ENCODE assay signal across 16 cellular contexts in genomic region chr7:137462847-137463246, GRCh38.
DNase-seq lines count a peak whose midpoint lies in the region; ATAC-seq, FAIRE-seq and TF ChIP-seq lines count a peak whose summit lies in the region.
"Had no signal": no experiment of that assay in that cellular context is flagged by ENCODE, and none has a peak within 500 bp of the region (broad histone marks: within the 10 kb centered on the region; RNA-seq: fewer than 3 reads in every experiment).

No MANE protein-coding gene starts in this region.

- TF ChIP-seq RAD21 in IMR-90 (IDR thresholded peaks at IDR 0.05; ENCODE audit: low read length), result no peak

- H3K56ac ChIP-seq in IMR-90 (ENCODE audit: extremely low read depth, insufficient read depth, low read length), result no peak overlapping the region

- H2BK20ac ChIP-seq in IMR-90 (ENCODE audit: low read depth, low read length), result peak overlapping the region; percentile 91

- H3K4me3 ChIP-seq in IMR-90 (ENCODE audit: insufficient read depth, low read depth, low read length) (no peak overlapping the region), bronchial epithelial cell (ENCODE audit: low read depth, low read length) (no peak overlapping the region), smooth muscle cell (no peak overlapping the region)

- H3K9me3 Mint-ChIP-seq in effector memory CD8-positive, alpha-beta T cell, result no peaks in the 10 kb centered on the region
- H3K9me3 Mint-ChIP-seq: H9 had no signal

- peak overlapping the region; percentile 60 for H2BK15ac ChIP-seq in IMR-90 (ENCODE audit: low read depth, low read length)

- H3K9me1 ChIP-seq in IMR-90 (ENCODE audit: insufficient read depth, low read length), result peaks cover 7% of the 10 kb centered on the region; the same call in 1 of the 2 replicates

- no peaks in the 10 kb centered on the region; the same call in 1 of the 2 replicates for H3K9me3 ChIP-seq in IMR-90 (ENCODE audit: control insufficient read depth, insufficient read depth, low read length)
- H3K9me3 ChIP-seq in smooth muscle cell (replicated peaks; ENCODE audit: low read depth), result no peaks in the 10 kb centered on the region

- TF ChIP-seq CTCF in IMR-90 (conservative IDR thresholded peaks at IDR 0.05; ENCODE audit: low read depth, low read length) (no peak), bronchial epithelial cell (IDR thresholded peaks at IDR 0.05; ENCODE audit: insufficient read depth, low read length, severe bottlenecking) (no peak), smooth muscle cell (IDR thresholded peaks at IDR 0.05; ENCODE audit: borderline replicate concordance, insufficient read depth, poor library complexity, severe bottlenecking) (no peak)

- in situ Hi-C loops in IMR-90 (cut with MboI; ENCODE audit: low sequenced_read_pairs), result no loop called here

- intact Hi-C loops in IMR-90 (cut with micrococcal nuclease), result no loop called here
- intact Hi-C loops in sciatic nerve (cut with DNase I), result loop anchor here (5.0 kb wide), 1 partner anchor 1066 kb away; no protein-coding TSS in a partner anchor

- POLR2A ChIA-PET in IMR-90 (lab: Charles Lee; ENCODE audit: unreplicated experiment), result no interaction called here

- peak; percentile 58 for ATAC-seq in GM18870 (IDR thresholded peaks at IDR 0.05; ENCODE audit: unreplicated experiment)
- no peak for ATAC-seq in IMR-90 (ENCODE audit: low read depth)
- no peak for ATAC-seq in sciatic nerve
- ATAC-seq in effector memory CD8-positive, alpha-beta T cell (replicated peaks), result no peak
- ATAC-seq in HG02571 (IDR thresholded peaks at IDR 0.05; ENCODE audit: unreplicated experiment), result no peak
- ATAC-seq: PC-3 had no signal

- H3K9ac ChIP-seq in IMR-90 (ENCODE audit: low read depth, low read length), result no peak overlapping the region
- no peak overlapping the region for H3K9ac ChIP-seq in smooth muscle cell (ENCODE audit: low read depth)

- WGBS in IMR-90 (ENCODE audit: extremely low coverage in 2 of 2, insufficient read length in 1 of 2), 2 experiments, result 100% methylated on average over 1 of the region's 5 CpGs; no CpG with 5 or more reads in 1 of the 2 experiments
- WGBS in smooth muscle cell (ENCODE audit: low lambda C conversion rate), result 93% methylated on average over 5 of the region's 5 CpGs

- H4K5ac ChIP-seq in IMR-90 (ENCODE audit: low read depth, low read length), result peak overlapping the region; percentile 52

- H4K20me1 ChIP-seq in IMR-90 (ENCODE audit: insufficient read depth, low read length) (no peaks in the 10 kb centered on the region), smooth muscle cell (ENCODE audit: low read depth) (no peaks in the 10 kb centered on the region)

- H3K36me3 Mint-ChIP-seq in effector memory CD8-positive, alpha-beta T cell (ENCODE audit: insufficient read depth), result no peaks in the 10 kb centered on the region

- FAIRE-seq in bronchial epithelial cell (lab: Jason Lieb, UNC), result peak; percentile 50
- FAIRE-seq: HTR-8/SVneo had no signal

- H3K14ac ChIP-seq in IMR-90 (replicated peaks; ENCODE audit: low read depth, low read length), result peak overlapping the region; percentile 60

- H4K91ac ChIP-seq in IMR-90 (ENCODE audit: insufficient read depth, low read depth, low read length), result peak overlapping the region; percentile 78

- H2AK9ac ChIP-seq in IMR-90 (replicated peaks; ENCODE audit: low read depth, low read length, poor library complexity), result no peak overlapping the region

- H3K4me1 Mint-ChIP-seq in effector memory CD8-positive, alpha-beta T cell (ENCODE audit: low read depth in 2 of 2), result no peaks in the 10 kb centered on the region
- H3K4me1 Mint-ChIP-seq: H9 had no signal

- peak overlapping the region; percentile 78 for H2BK120ac ChIP-seq in IMR-90 (ENCODE audit: low read depth, low read length)

- no peaks in the 10 kb centered on the region for H3K27me3 ChIP-seq in IMR-90 (ENCODE audit: control insufficient read depth, insufficient read depth, low read length)
- no peaks in the 10 kb centered on the region for H3K27me3 ChIP-seq in bronchial epithelial cell (ENCODE audit: control insufficient read depth, insufficient read depth, low read length)
- no peaks in the 10 kb centered on the region for H3K27me3 ChIP-seq in smooth muscle cell (ENCODE audit: low read depth)

- no peaks in the 10 kb centered on the region for H3K79me1 ChIP-seq in IMR-90 (ENCODE audit: low read depth in 1 of 2, low read length in 2 of 2)

- H3K4ac ChIP-seq in IMR-90 (ENCODE audit: low read depth, low read length), result peak overlapping the region; percentile 87

- BruUV-seq in IMR-90 (replicated peaks; lab: Mats Ljungman, UMichigan), result no TSS peak

- no peak overlapping the region for H3K27ac Mint-ChIP-seq in effector memory CD8-positive, alpha-beta T cell
- H3K27ac Mint-ChIP-seq: H9 had no signal

- H3K79me2 ChIP-seq in smooth muscle cell (ENCODE audit: low read depth), result no peaks in the 10 kb centered on the region

- CTCF ChIA-PET in IMR-90 (lab: Yijun Ruan, JAX), result interaction anchor here (1.2 kb wide), 1 partner anchor 40 kb away, joined by 3 read pairs; no protein-coding TSS in a partner anchor

- H3K4me2 ChIP-seq in IMR-90 (ENCODE audit: low read depth, low read length) (no peak overlapping the region), smooth muscle cell (no peak overlapping the region)

- no peak for DNase-seq in IMR-90
- DNase-seq in bronchial epithelial cell (ENCODE audit: low read depth), result no peak
- DNase-seq in smooth muscle cell (lab: John Stamatoyannopoulos, UW; ENCODE audit: unreplicated experiment), result no peak
- no peak for DNase-seq in sciatic nerve (ENCODE audit: low spot score)
- no peak for DNase-seq in effector memory CD8-positive, alpha-beta T cell
- DNase-seq: DMS153, H9, KBM-7, NCI-H1092 treated with DMSO at 0.1 percent for 48 hours, NCI-H1694, NCI-H69 had no signal

- peak overlapping the region; percentile 93 for H2BK5ac ChIP-seq in IMR-90 (ENCODE audit: low read depth, low read length, poor library complexity, severe bottlenecking)

- H3K23ac ChIP-seq in IMR-90 (ENCODE audit: low read depth, low read length), result peak overlapping the region; percentile 20; the same call in 1 of the 2 replicates

- dilution Hi-C loops in IMR-90 (cut with HindIII; ENCODE audit: low sequenced_read_pairs, unreplicated experiment), result no loop called here

- peak overlapping the region; percentile 30 to 75; a peak in 3 of 4 replicates for H4K8ac ChIP-seq in IMR-90 (ENCODE audit: low read depth in 2 of 2, low read length in 2 of 2)

- TF ChIP-seq POLR2A in IMR-90 (IDR thresholded peaks at IDR 0.05; ENCODE audit: low read depth, low read length), result no peak

- H3F3A ChIP-seq in smooth muscle cell (ENCODE audit: low read depth), result no peaks in the 10 kb centered on the region

- no peaks in the 10 kb centered on the region for H3K27me3 Mint-ChIP-seq in effector memory CD8-positive, alpha-beta T cell

- H3K4me3 Mint-ChIP-seq in effector memory CD8-positive, alpha-beta T cell, result no peak overlapping the region
- H3K4me3 Mint-ChIP-seq: H9 had no signal

- peak overlapping the region; percentile 91 for H2AK5ac ChIP-seq in IMR-90 (ENCODE audit: low read depth, low read length)

- no peak overlapping the region for H2AFZ ChIP-seq in IMR-90 (replicated peaks; ENCODE audit: low read length, poor library complexity)
- H2AFZ ChIP-seq in smooth muscle cell (ENCODE audit: low read depth), result no peak overlapping the region

- H3K36me3 ChIP-seq in IMR-90 (ENCODE audit: control insufficient read depth, insufficient read depth, low read length), result no peaks in the 10 kb centered on the region; the same call in 1 of the 2 replicates
- no peaks in the 10 kb centered on the region for H3K36me3 ChIP-seq in bronchial epithelial cell (ENCODE audit: control insufficient read depth, insufficient read depth, low read length)
- H3K36me3 ChIP-seq in smooth muscle cell (ENCODE audit: low read depth), result no peaks in the 10 kb centered on the region

- peak overlapping the region; percentile 83; the same call in 1 of the 2 replicates for H3K18ac ChIP-seq in IMR-90 (ENCODE audit: low read depth, low read length)

- H3K4me1 ChIP-seq in IMR-90 (ENCODE audit: control insufficient read depth, insufficient read depth, low read length) (peaks cover 3% of the 10 kb centered on the region; the same call in 1 of the 2 replicates), smooth muscle cell (ENCODE audit: low read depth) (peaks cover 10% of the 10 kb centered on the region)

- H3K27ac ChIP-seq in IMR-90 (ENCODE audit: insufficient read depth, low read length) (no peak overlapping the region), smooth muscle cell (ENCODE audit: low read depth) (peak overlapping the region; percentile 79)
- H3K27ac ChIP-seq: C4-2B had no signal

TF ChIP-seq in IMR-90, 13 proteins besides CTCF, POLR2A, EP300 and RAD21:
- TF ChIP-seq CEBPB (IDR thresholded peaks at IDR 0.05; ENCODE audit: low read depth, low read length) (no peak), NFE2L2 (IDR thresholded peaks at IDR 0.05; ENCODE audit: low read depth, low read length) (no peak), MAZ (IDR thresholded peaks at IDR 0.05; ENCODE audit: borderline replicate concordance, low read depth, low read length) (no peak), CHD1 (IDR thresholded peaks at IDR 0.05; ENCODE audit: low read depth, low read length) (no peak)
TF ChIP-seq in IMR-90: peak in this region for 0.
